24 cellular contexts compared by ENCODE assay signal in genomic region chr15:67218428-67218827, GRCh38.
"Had no signal": no experiment of that assay in that cellular context is flagged by ENCODE, and none has a peak within 500 bp of the region (broad histone marks: within the 10 kb centered on the region; RNA-seq: fewer than 3 reads in every experiment).

No MANE protein-coding gene starts in this region.

- H3K27me3 ChIP-seq: MG63, SJSA1 had no signal

- H3K9me3 ChIP-seq: MG63, SJSA1 had no signal

- H3K4me1 ChIP-seq: SJSA1 had no signal

- FAIRE-seq: HepG2, RCC 7860 had no signal

- H3K27ac ChIP-seq: SJSA1, SK-N-MC had no signal

- H3K4me3 ChIP-seq: MG63, SJSA1, SK-N-MC had no signal

- DNase-seq: IMR-90, Karpas-422, KG1, MG63, NCI-H1092, NCI-H1105 treated with DMSO at 0.1 percent for 48 hours, NCI-H1436, NCI-H187, NCI-H2029, NCI-H2081 treated with DMSO at 0.1 percent for 48 hours, NCI-H2171, NCI-H226, NCI-H446, NCI-H510A, NCI-H524 treated with DMSO at 0.1 percent for 48 hours, NCI-H69, NCI-H774, Right ventricle myocardium superior, RPMI8226, SIG-M5 had no signal

- ATAC-seq: HepG2 had no signal
